Comparison of ENCODE assay signal across 16 cellular contexts in the genomic region with DNA sequence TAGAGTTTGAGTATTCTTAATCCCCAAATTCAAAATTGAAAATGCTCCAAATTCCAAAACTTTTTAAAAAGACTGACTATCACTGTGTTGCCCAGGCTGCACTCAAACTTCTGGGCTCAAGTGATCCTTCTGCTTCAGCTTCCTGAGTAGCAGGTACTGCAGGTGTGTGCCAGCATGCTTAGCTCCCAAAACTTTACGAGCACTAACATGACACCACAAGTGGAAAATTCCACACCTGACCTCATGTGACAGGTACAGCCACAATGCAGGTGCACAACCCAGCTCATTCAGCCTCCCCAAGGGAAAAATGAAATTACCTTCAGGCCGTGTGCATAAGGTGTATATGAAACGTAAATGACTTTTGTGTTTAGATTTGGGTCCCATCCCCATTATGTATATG. TPM values are rescaled to one million over a fixed set of nuclear protein-coding genes. Genes with fewer than 3 reads are reported as not detected.
DNase-seq lines count a peak whose midpoint lies in the region; ATAC-seq and TF ChIP-seq lines count a peak whose summit lies in the region.
"Had no signal": no experiment of that assay in that cellular context is flagged by ENCODE, and none has a peak within 500 bp of the region (broad histone marks: within the 10 kb centered on the region; RNA-seq: fewer than 3 reads in every experiment).

No MANE protein-coding gene starts in this region.

- no peak for TF ChIP-seq CTCF in VCaP (conservative IDR thresholded peaks at IDR 0.05)

- no peaks in the 10 kb centered on the region for H3K27me3 ChIP-seq in Karpas-422 (ENCODE audit: low read length)
- H3K27me3 ChIP-seq: BLaER1 treated with 17β-estradiol and CSF1 and Interleukin-3, amounts not matched to agents 10 nM and 100 nM had no signal

- H3K9me3 ChIP-seq in Karpas-422 (ENCODE audit: low read length) = no peaks in the 10 kb centered on the region
- H3K9me3 ChIP-seq: BLaER1 treated with 17β-estradiol and CSF1 and Interleukin-3, amounts not matched to agents 10 nM and 100 nM had no signal

- DNase-seq in COLO668 (lab: John Stamatoyannopoulos, UW; ENCODE audit: unreplicated experiment) (peak; percentile 24), NCI-H2107 treated with DMSO at 0.1 percent for 48 hours (lab: John Stamatoyannopoulos, UW; ENCODE audit: unreplicated experiment) (peak; percentile 20), AG20443 (ENCODE audit: low spot score) (no peak), D341Med (ENCODE audit: low spot score) (no peak), Karpas-422 (no peak)
- no peak for DNase-seq in stimulated activated naive B cell treated with anti-CD40 and anti-IgM and Interleukin-4, amounts not matched to agents 10 μg/mL and 1 μg/mL and 100 μg/mL, for 72 hours
- DNase-seq: 8988T; Calu3; CD4-positive, CD25-positive, alpha-beta regulatory T cell; DMS79; HCEC 1CT; HFFc6 had no signal

- no peak overlapping the region for H3K4me2 ChIP-seq in Karpas-422 (ENCODE audit: low read depth, low read length, poor library complexity, severe bottlenecking)
- H3K4me2 ChIP-seq: BLaER1 treated with 17β-estradiol and CSF1 and Interleukin-3, amounts not matched to agents 10 nM and 100 nM had no signal

- peak overlapping the region; percentile 33 for H3K27ac Mint-ChIP-seq in stimulated activated naive B cell treated with anti-CD40 and anti-IgM and Interleukin-4, amounts not matched to agents 10 μg/mL and 1 μg/mL and 100 μg/mL, for 72 hours
- H3K27ac Mint-ChIP-seq: HFFc6 had no signal

- peaks cover 20 to 33% of the 10 kb centered on the region in 2 donors for H3K4me1 Mint-ChIP-seq in stimulated activated naive B cell treated with anti-CD40 and anti-IgM and Interleukin-4, amounts not matched to agents 10 μg/mL and 1 μg/mL and 100 μg/mL, for 72 hours

- no peaks in the 10 kb centered on the region for H3K9me2 ChIP-seq in Karpas-422 (replicated peaks; ENCODE audit: insufficient read depth, low read length)

- H3K9me3 Mint-ChIP-seq in stimulated activated naive B cell treated with anti-CD40 and anti-IgM and Interleukin-4, amounts not matched to agents 10 μg/mL and 1 μg/mL and 100 μg/mL, for 72 hours = no peaks in the 10 kb centered on the region
- H3K9me3 Mint-ChIP-seq: CD4-positive, CD25-positive, alpha-beta regulatory T cell; HFFc6; IgD-negative memory B cell had no signal

- no peak for ATAC-seq in stimulated activated naive B cell treated with anti-CD40 and anti-IgM and Interleukin-4, amounts not matched to agents 10 μg/mL and 1 μg/mL and 100 μg/mL, for 72 hours (replicated peaks)
- ATAC-seq: GM12878 had no signal

- H3K4me1 ChIP-seq in Karpas-422 (ENCODE audit: low read length) = peaks cover 3% of the 10 kb centered on the region; the same call in 1 of the 2 replicates

- no peak overlapping the region for H3K9ac ChIP-seq in Karpas-422 (ENCODE audit: low read length)
- H3K9ac ChIP-seq: BLaER1 treated with 17β-estradiol and CSF1 and Interleukin-3, amounts not matched to agents 10 nM and 100 nM had no signal

- no peak overlapping the region for H3K4me3 ChIP-seq in Karpas-422 (ENCODE audit: low read length)
- H3K4me3 ChIP-seq: BLaER1 treated with 17β-estradiol and CSF1 and Interleukin-3, amounts not matched to agents 10 nM and 100 nM; GM12878 had no signal

- H3K27ac ChIP-seq in VCaP (peak overlapping the region; percentile 24), Karpas-422 (ENCODE audit: low read length) (no peak overlapping the region)
- H3K27ac ChIP-seq: BLaER1 treated with 17β-estradiol and CSF1 and Interleukin-3, amounts not matched to agents 10 nM and 100 nM had no signal

- H3K27me3 Mint-ChIP-seq in stimulated activated naive B cell treated with anti-CD40 and anti-IgM and Interleukin-4, amounts not matched to agents 10 μg/mL and 1 μg/mL and 100 μg/mL, for 72 hours = no peaks in the 10 kb centered on the region
- H3K27me3 Mint-ChIP-seq: CD4-positive, CD25-positive, alpha-beta regulatory T cell; IgD-negative memory B cell had no signal

- peaks cover 78% of the 10 kb centered on the region for H3K79me2 ChIP-seq in Karpas-422 (ENCODE audit: low read length)

- no peak overlapping the region for H2AFZ ChIP-seq in Karpas-422 (ENCODE audit: low read length)

- no peak overlapping the region for H3K4me3 Mint-ChIP-seq in stimulated activated naive B cell treated with anti-CD40 and anti-IgM and Interleukin-4, amounts not matched to agents 10 μg/mL and 1 μg/mL and 100 μg/mL, for 72 hours
- H3K4me3 Mint-ChIP-seq: CD4-positive, CD25-positive, alpha-beta regulatory T cell; HFFc6; IgD-negative memory B cell had no signal

- peaks cover 15% of the 10 kb centered on the region for H4K20me1 ChIP-seq in Karpas-422 (ENCODE audit: insufficient read depth, low read depth, low read length)

- H3K36me3 ChIP-seq in Karpas-422 (ENCODE audit: insufficient read depth, low read length) = peaks cover 67% of the 10 kb centered on the region

- peaks cover 25 to 62% of the 10 kb centered on the region in 2 donors for H3K36me3 Mint-ChIP-seq in stimulated activated naive B cell treated with anti-CD40 and anti-IgM and Interleukin-4, amounts not matched to agents 10 μg/mL and 1 μg/mL and 100 μg/mL, for 72 hours

RNA-seq across cellular contexts. Expression of gene CDC123, which starts 16.5 kb away (rescaled TPM):
- total RNA-seq in Karpas-422 (2014; rRNA removed; shearing (Covaris generic); ENCODE audit: low replicate concordance) = 82.9 and 138 TPM in 2 replicates

RNA-seq across cellular contexts. Expression of gene NUDT5, which starts 16.8 kb away (rescaled TPM):
- 73.2 and 96.9 TPM in 2 replicates for total RNA-seq in Karpas-422 (2014; rRNA removed; shearing (Covaris generic); ENCODE audit: low replicate concordance)

Comparison
In these comparisons a context has a peak if more than half of its experiments do, and no peak if none do; other contexts are left out.
1. DNase-seq: peak in COLO668 (single experiment) and NCI-H2107 treated with DMSO at 0.1 percent for 48 hours (single experiment); none in stimulated activated naive B cell treated with anti-CD40 and anti-IgM and Interleukin-4, amounts not matched to agents 10 μg/mL and 1 μg/mL and 100 μg/mL, for 72 hours (single experiment), AG20443 (single experiment), D341Med (single experiment) and Karpas-422 (single experiment).